35 cellular contexts compared by ENCODE assay signal in the genomic region with DNA sequence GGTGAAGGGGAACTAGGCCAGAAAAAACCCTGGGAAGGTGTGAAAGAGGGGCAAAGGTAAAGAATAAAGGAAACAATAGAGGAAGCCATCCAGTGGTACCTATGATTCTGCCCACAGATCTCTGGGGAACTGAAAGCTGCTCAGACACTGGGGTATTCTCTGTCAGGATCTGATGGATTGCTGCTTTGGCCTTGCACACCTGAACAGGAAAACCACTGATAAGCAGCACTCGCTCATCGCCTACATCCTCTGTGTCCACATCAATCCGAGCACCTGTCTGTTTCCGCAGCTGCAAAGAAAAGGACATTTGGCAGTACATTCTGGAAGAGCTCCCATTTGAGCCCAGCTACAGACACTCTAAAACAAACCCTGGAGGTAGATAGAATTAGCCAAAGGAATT. TPM values are rescaled to one million over a fixed set of nuclear protein-coding genes. Genes with fewer than 3 reads are reported as not detected.
"Had no signal": no experiment of that assay in that cellular context is flagged by ENCODE, and none has a peak within 500 bp of the region (broad histone marks: within the 10 kb centered on the region; RNA-seq: fewer than 3 reads in every experiment).

No MANE protein-coding gene starts in this region.

- H3K9me3 ChIP-seq: left lung, lower lobe of right lung, neutrophil, right atrium auricular region, right lobe of liver, stomach, testis, thyroid gland, transverse colon, upper lobe of left lung, vagina had no signal

- H3K27ac ChIP-seq: left lung, lower lobe of right lung, neural progenitor cell, neutrophil, right atrium auricular region, right lobe of liver, stomach, testis, thyroid gland, transverse colon, upper lobe of left lung, vagina had no signal

- H3K4me3 ChIP-seq: left lung, lower lobe of right lung, neural progenitor cell, right atrium auricular region, right lobe of liver, smooth muscle cell, stomach, testis, thyroid gland, transverse colon, upper lobe of left lung, vagina had no signal

- FAIRE-seq: islet of Langerhans, kidney had no signal

- H3K9ac ChIP-seq: neural progenitor cell had no signal

- H3K27me3 ChIP-seq: left lung, neural progenitor cell, neutrophil, right atrium auricular region, right lobe of liver, stomach, testis, thyroid gland, transverse colon, upper lobe of left lung, vagina had no signal

- H3K36me3 ChIP-seq: neural progenitor cell, neutrophil had no signal

- H3K4me2 ChIP-seq: neural progenitor cell, smooth muscle cell had no signal

- DNase-seq: immature natural killer cell; kidney; left colon; left lung; lower lobe of right lung; mammary epithelial cell; mesenchymal stem cell; natural killer cell; nephron progenitor cell; occipital lobe; right lobe of liver; stimulated activated CD4-positive, alpha-beta T cell treated with anti-CD3 and anti-CD28 coated beads, Interleukin-12 subunit alpha, Interleukin-12 subunit beta, amount 100 ng/mL, for 4 hours; stimulated activated CD4-positive, alpha-beta T cell treated with anti-CD3 and anti-CD28 coated beads, Interleukin-15, amount 100 ng/mL, for 24 hours; stimulated activated CD4-positive, alpha-beta T cell treated with anti-CD3 and anti-CD28 coated beads, Interleukin-2, amount 100 ng/mL, for 24 hours; stimulated activated CD4-positive, alpha-beta T cell treated with anti-CD3 and anti-CD28 coated beads, Interleukin-4, amount 100 ng/mL, for 1 hour; stimulated activated naive B cell treated with anti-CD40 and anti-IgM and Interleukin-4, amounts not matched to agents 10 μg/mL and 1 μg/mL and 100 μg/mL, for 72 hours; stimulated activated naive CD8-positive, alpha-beta T cell treated with anti-CD3 and anti-CD28 coated beads, Interleukin-15, Interleukin-2, amounts not matched to agents 100 U/mL and 50 U/mL, for 24 hours; stomach; testis; thyroid gland; transverse colon; upper lobe of left lung had no signal

- H2AFZ ChIP-seq: neural progenitor cell had no signal

- H3K27ac Mint-ChIP-seq: immature natural killer cell; natural killer cell; nephron progenitor cell; neural progenitor cell; progenitor cell of endocrine pancreas; stimulated activated naive B cell treated with anti-CD40 and anti-IgM and Interleukin-4, amounts not matched to agents 10 μg/mL and 1 μg/mL and 100 μg/mL, for 72 hours had no signal

- H3K9me3 Mint-ChIP-seq: immature natural killer cell; natural killer cell; nephron progenitor cell; neural progenitor cell; stimulated activated naive B cell treated with anti-CD40 and anti-IgM and Interleukin-4, amounts not matched to agents 10 μg/mL and 1 μg/mL and 100 μg/mL, for 72 hours had no signal

- H3K4me1 Mint-ChIP-seq: immature natural killer cell; natural killer cell; nephron progenitor cell; neural progenitor cell; stimulated activated naive B cell treated with anti-CD40 and anti-IgM and Interleukin-4, amounts not matched to agents 10 μg/mL and 1 μg/mL and 100 μg/mL, for 72 hours had no signal

- ATAC-seq: left colon; left lung; lower lobe of right lung; natural killer cell; right lobe of liver; stimulated activated naive B cell treated with anti-CD40 and anti-IgM and Interleukin-4, amounts not matched to agents 10 μg/mL and 1 μg/mL and 100 μg/mL, for 72 hours; stimulated activated naive CD8-positive, alpha-beta T cell treated with anti-CD3 and anti-CD28 coated beads, Interleukin-15, Interleukin-2, amounts not matched to agents 100 U/mL and 50 U/mL, for 24 hours had no signal

- H3K27me3 Mint-ChIP-seq: progenitor cell of endocrine pancreas; stimulated activated naive B cell treated with anti-CD40 and anti-IgM and Interleukin-4, amounts not matched to agents 10 μg/mL and 1 μg/mL and 100 μg/mL, for 72 hours had no signal

- H3K4me3 Mint-ChIP-seq: immature natural killer cell; natural killer cell; nephron progenitor cell; neural progenitor cell; stimulated activated naive B cell treated with anti-CD40 and anti-IgM and Interleukin-4, amounts not matched to agents 10 μg/mL and 1 μg/mL and 100 μg/mL, for 72 hours had no signal

- H3K4me1 ChIP-seq: left lung, neural progenitor cell, right atrium auricular region, stomach, testis, thyroid gland, transverse colon, upper lobe of left lung, vagina had no signal

RNA-seq across cellular contexts. Expression of gene LINGO4, which starts 25.4 kb away (rescaled TPM):
- total RNA-seq: mammary epithelial cell, natural killer cell, occipital lobe, osteocyte, progenitor cell of endocrine pancreas, pulmonary artery endothelial cell, smooth muscle cell had no signal
- polyA plus RNA-seq: mammary epithelial cell, smooth muscle cell had no signal

RNA-seq across cellular contexts. Expression of gene RORC, which starts 51.8 kb away (rescaled TPM):
- total RNA-seq: osteocyte, progenitor cell of endocrine pancreas, pulmonary artery endothelial cell, smooth muscle cell had no signal
- polyA plus RNA-seq: smooth muscle cell had no signal

RNA-seq across cellular contexts. Expression of gene RIIAD1, which starts 58.5 kb away (rescaled TPM):
- total RNA-seq: kidney, liver, lower lobe of right lung, mammary epithelial cell, natural killer cell, osteocyte, pulmonary artery endothelial cell, renal cortical epithelial cell, right atrium auricular region, right lobe of liver, skeletal muscle tissue, smooth muscle cell, stomach, thyroid gland, transverse colon, urinary bladder, vagina had no signal
- polyA plus RNA-seq: immature natural killer cell, liver, mammary epithelial cell, smooth muscle cell had no signal
